8 cellular contexts compared by ENCODE assay signal in the genomic region with DNA sequence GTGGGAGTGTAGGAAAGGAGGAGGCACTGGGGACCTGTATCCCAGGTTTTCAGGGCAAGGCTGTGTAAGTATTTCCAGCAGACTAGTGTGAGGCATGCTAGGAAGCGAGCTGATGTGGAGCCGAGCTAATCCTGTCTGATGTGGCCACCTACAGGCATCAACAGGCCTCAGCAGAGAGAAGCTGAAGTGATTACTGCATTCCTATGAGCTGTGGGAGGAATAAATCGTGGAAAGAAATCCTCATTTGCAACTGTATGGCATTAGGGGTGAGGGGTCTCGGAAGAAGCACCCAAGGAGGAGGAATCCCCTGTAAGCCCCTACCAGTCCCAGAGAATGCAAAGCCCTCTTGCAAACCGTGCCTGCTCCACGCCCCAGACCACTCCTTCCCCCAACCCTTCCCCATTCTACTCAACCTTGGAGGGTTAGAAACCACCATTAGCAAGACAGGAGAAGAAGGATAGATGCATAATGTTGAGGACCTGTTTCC. TPM values are rescaled to one million over a fixed set of nuclear protein-coding genes. Genes with fewer than 3 reads are reported as not detected.
A peak's percentile ranks its signal among the peaks of the same experiment; 100 is the strongest.
DNase-seq lines count a peak whose midpoint lies in the region; ATAC-seq, FAIRE-seq and TF ChIP-seq lines count a peak whose summit lies in the region.

No MANE protein-coding gene starts in this region.

- no peak overlapping the region for H3K27ac ChIP-seq in A673 (ENCODE audit: low read depth, low read length, poor library complexity, severe bottlenecking)
- no peak overlapping the region for H3K27ac ChIP-seq in pancreas
- no peak overlapping the region for H3K27ac ChIP-seq in coronary artery

- 25 to 38% methylated on average over 6 of the region's 6 CpGs for WGBS in pancreas, 2 donors

- no peak overlapping the region for H3K4me3 ChIP-seq in A673 (ENCODE audit: low read depth, low read length, poor library complexity, severe bottlenecking)
- H3K4me3 ChIP-seq in pancreas: no peak overlapping the region
- H3K4me3 ChIP-seq in coronary artery: no peak overlapping the region

- POLR2A ChIA-PET in A673 (lab: Charles Lee; ENCODE audit: low non-redundant PET): no interaction called here

- no peaks in the 10 kb centered on the region for H3K36me3 Mint-ChIP-seq in activated T-cell treated with anti-CD3 and anti-CD28 coated beads, Interleukin-2, amount 50 U/mL, for 4 hours (ENCODE audit: insufficient read depth)

- no peaks in the 10 kb centered on the region for H3K27me3 Mint-ChIP-seq in activated T-cell treated with anti-CD3 and anti-CD28 coated beads, Interleukin-2, amount 50 U/mL, for 4 hours (ENCODE audit: low read depth)

- no peak overlapping the region for H3K4me3 Mint-ChIP-seq in activated T-cell treated with anti-CD3 and anti-CD28 coated beads, Interleukin-2, amount 50 U/mL, for 4 hours

- H3K9me3 ChIP-seq in A673 (ENCODE audit: low read depth, low read length, poor library complexity, severe bottlenecking) (no peaks in the 10 kb centered on the region), pancreas (no peaks in the 10 kb centered on the region)

- CTCF ChIA-PET in A673 (lab: Charles Lee): interaction anchor here (0.5 to 3.3 kb wide), 13 partner anchors 9 to 589 kb away, joined by 3 to 37 read pairs (median 4); partner anchors contain the start of genes MUCL3 and VARS2

- in situ Hi-C loops in GM13976 (cut with MboI; ENCODE audit: low sequenced_read_pairs, unreplicated experiment): loop anchor here (10.0 kb wide), 1 partner anchor 246 kb away; no protein-coding TSS in a partner anchor

- no peaks in the 10 kb centered on the region for H3K36me3 ChIP-seq in A673 (ENCODE audit: insufficient read depth, low read length, poor library complexity, severe bottlenecking)
- H3K36me3 ChIP-seq in pancreas: no peaks in the 10 kb centered on the region

- H3K27me3 ChIP-seq in A673 (replicated peaks; ENCODE audit: insufficient read depth, low read depth, low read length, poor library complexity) (no peaks in the 10 kb centered on the region), pancreas (no peaks in the 10 kb centered on the region)

- no peaks in the 10 kb centered on the region for H3K9me3 Mint-ChIP-seq in activated T-cell treated with anti-CD3 and anti-CD28 coated beads, Interleukin-2, amount 50 U/mL, for 4 hours

- peak; percentile 58 to 89 (median 86) for ATAC-seq in pancreas
- no peak for ATAC-seq in activated T-cell treated with anti-CD3 and anti-CD28 coated beads, Interleukin-2, amount 50 U/mL, for 4 hours

- DNase-seq in A673 (ENCODE audit: low spot score) (peak; percentile 79), GM13976 (ENCODE audit: low spot score) (no peak), RKO (ENCODE audit: low spot score) (peak; percentile 77), fibroblast of the conjunctiva (ENCODE audit: low read depth) (peak; percentile 67), pancreas (peak in 3 of 6 donors; percentile 31 to 51 (median 33)), NCI-H128 (lab: John Stamatoyannopoulos, UW; ENCODE audit: unreplicated experiment) (no peak), coronary artery (ENCODE audit: low spot score) (no peak)
- DNase-seq in activated T-cell treated with anti-CD3 and anti-CD28 coated beads, Interleukin-2, amount 50 U/mL, for 4 hours: no peak

- TF ChIP-seq CTCF in A673 (conservative IDR thresholded peaks at IDR 0.05; ENCODE audit: low read depth, low read length) (peak; percentile 73), GM13976 (IDR thresholded peaks at IDR 0.05; ENCODE audit: borderline replicate concordance, control extremely low read depth, extremely low read depth, insufficient read depth, missing control alignments) (peak; percentile 24), pancreas (IDR thresholded peaks at IDR 0.05) (peak in 2 of 4 donors; percentile 20 to 28), coronary artery (IDR thresholded peaks at IDR 0.05) (no peak)

- intact Hi-C loops in A673 (cut with micrococcal nuclease; ENCODE audit: unreplicated experiment) (loop anchor here (1.0 to 5.0 kb wide), 2 partner anchors 155 to 243 kb away; no protein-coding TSS in a partner anchor), pancreas (cut with DNase I) (loop anchor here in 1 of 3 donors (10.0 kb wide), 1 partner anchor 156 kb away; the partner anchor contains the start of gene VARS2)

- BruUV-seq in A673 (replicated peaks; lab: Mats Ljungman, UMichigan): no TSS peak

- peaks cover 3% of the 10 kb centered on the region for H3K4me1 Mint-ChIP-seq in activated T-cell treated with anti-CD3 and anti-CD28 coated beads, Interleukin-2, amount 50 U/mL, for 4 hours (ENCODE audit: low read depth)

- FAIRE-seq in pancreas (lab: Jason Lieb, UNC): no peak

- peaks cover 9% of the 10 kb centered on the region for H3K4me1 ChIP-seq in A673 (ENCODE audit: insufficient read depth, low read length, poor library complexity, severe bottlenecking)
- no peaks in the 10 kb centered on the region for H3K4me1 ChIP-seq in pancreas

RNA-seq across cellular contexts. Expression of gene C6orf15, which starts 41.6 kb away (rescaled TPM):
- total RNA-seq in A673 (2021) (not detected in 2 replicates), pancreas (not detected)
- polyA plus RNA-seq in pancreas: not detected
- not detected for total RNA-seq in activated T-cell treated with anti-CD3 and anti-CD28 coated beads, Interleukin-2, amount 50 U/mL, for 4 hours

RNA-seq across cellular contexts. Expression of gene PSORS1C1, which starts 43.8 kb away (rescaled TPM):
- 0.74 TPM in 1 of 2 replicates, not detected in the other for total RNA-seq in A673 (2021)
- total RNA-seq in pancreas: 1 to 10 TPM in 1 of 6 donors, under 1 TPM in 5; 0.06 to 1.4 (median 0.30) TPM
- polyA plus RNA-seq in pancreas: 1 to 10 TPM in 1 of 2 donors, under 1 TPM in 1; 0.70 to 1.9 TPM
- not detected for total RNA-seq in activated T-cell treated with anti-CD3 and anti-CD28 coated beads, Interleukin-2, amount 50 U/mL, for 4 hours

RNA-seq across cellular contexts. Expression of gene CDSN, which starts 49.5 kb away (rescaled TPM):
- total RNA-seq in A673 (2021) (not detected in 2 replicates), pancreas (under 1 TPM in 1 of 6 donors, not detected in 5; 0.06 TPM)
- under 1 TPM; 0.05 to 0.08 TPM for polyA plus RNA-seq in pancreas
- total RNA-seq in activated T-cell treated with anti-CD3 and anti-CD28 coated beads, Interleukin-2, amount 50 U/mL, for 4 hours: not detected

Comparison
In these comparisons a context has a peak if more than half of its experiments do, and no peak if none do; other contexts are left out.
1. DNase-seq: peak in A673 (single experiment), RKO (single experiment) and fibroblast of the conjunctiva (single experiment); none in GM13976 (single experiment), NCI-H128 (single experiment), coronary artery (single experiment) and activated T-cell treated with anti-CD3 and anti-CD28 coated beads, Interleukin-2, amount 50 U/mL, for 4 hours (single experiment).
2. ATAC-seq: peak in pancreas (4 of 4); none in activated T-cell treated with anti-CD3 and anti-CD28 coated beads, Interleukin-2, amount 50 U/mL, for 4 hours (0 of 2).